15 cellular contexts compared by ENCODE assay signal in the genomic region with DNA sequence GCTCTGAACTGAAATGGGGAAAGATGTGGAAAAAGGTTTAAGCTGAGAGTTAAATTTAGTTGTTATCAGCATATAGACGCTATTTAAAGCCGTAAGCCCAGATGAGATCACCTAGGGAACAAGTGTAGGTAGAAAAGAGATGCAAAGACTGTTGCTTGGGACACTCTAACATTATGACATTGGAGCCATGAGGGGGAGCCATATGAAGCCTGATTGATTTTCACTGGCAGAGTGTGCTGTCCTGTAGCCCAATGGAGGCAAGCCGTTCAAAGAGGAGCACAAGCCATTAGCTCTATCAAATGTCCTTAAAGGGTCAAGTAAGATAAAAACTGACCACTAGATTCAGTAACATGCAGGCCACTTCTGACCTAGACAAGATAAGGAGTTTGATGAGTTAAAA.
"Had no signal": no experiment of that assay in that cellular context is flagged by ENCODE, and none has a peak within 500 bp of the region (broad histone marks: within the 10 kb centered on the region; RNA-seq: fewer than 3 reads in every experiment).

No MANE protein-coding gene starts in this region.

- DNase-seq: activated CD4-positive, alpha-beta T cell treated with anti-CD3 and anti-CD28 coated beads, Interleukin-2, amount 10 ng/mL, durations not matched to agents 7 days and 5 days; activated CD8-positive, alpha-beta memory T cell treated with anti-CD3 and anti-CD28 coated beads, Interleukin-2, amount 50 U/mL, for 48 hours; activated gamma-delta T cell; activated T-cell treated with anti-CD3 and anti-CD28 coated beads, Interleukin-2, amount 50 U/mL, for 72 hours; dorsolateral prefrontal cortex; left lung; mammary epithelial cell; naive thymus-derived CD4-positive, alpha-beta T cell; stimulated activated CD4-positive, alpha-beta T cell treated with anti-CD3 and anti-CD28 coated beads, Interleukin-12 subunit alpha, Interleukin-12 subunit beta, amount 100 ng/mL, for 4 hours; stimulated activated naive B cell treated with anti-CD40 and anti-IgM and Interleukin-4, amounts not matched to agents 10 μg/mL and 1 μg/mL and 100 μg/mL, for 72 hours; thyroid gland had no signal

- H3K27ac ChIP-seq: cardiac muscle cell, dorsolateral prefrontal cortex, left lung, parathyroid adenoma, thyroid gland had no signal

- H3K4me3 Mint-ChIP-seq: activated CD4-positive, alpha-beta T cell treated with anti-CD3 and anti-CD28 coated beads, Interleukin-2, amount 10 ng/mL, durations not matched to agents 7 days and 5 days; activated T-cell treated with anti-CD3 and anti-CD28 coated beads, Interleukin-2, amount 50 U/mL, for 72 hours; naive thymus-derived CD4-positive, alpha-beta T cell; stimulated activated naive B cell treated with anti-CD40 and anti-IgM and Interleukin-4, amounts not matched to agents 10 μg/mL and 1 μg/mL and 100 μg/mL, for 72 hours had no signal

- H3K9me3 Mint-ChIP-seq: activated CD4-positive, alpha-beta T cell treated with anti-CD3 and anti-CD28 coated beads, Interleukin-2, amount 10 ng/mL, durations not matched to agents 7 days and 5 days; activated T-cell treated with anti-CD3 and anti-CD28 coated beads, Interleukin-2, amount 50 U/mL, for 72 hours; stimulated activated naive B cell treated with anti-CD40 and anti-IgM and Interleukin-4, amounts not matched to agents 10 μg/mL and 1 μg/mL and 100 μg/mL, for 72 hours had no signal

- H3K27me3 Mint-ChIP-seq: activated CD4-positive, alpha-beta T cell treated with anti-CD3 and anti-CD28 coated beads, Interleukin-2, amount 10 ng/mL, durations not matched to agents 7 days and 5 days; naive thymus-derived CD4-positive, alpha-beta T cell; stimulated activated naive B cell treated with anti-CD40 and anti-IgM and Interleukin-4, amounts not matched to agents 10 μg/mL and 1 μg/mL and 100 μg/mL, for 72 hours had no signal

- H3K4me1 ChIP-seq: left lung, parathyroid adenoma had no signal

- ATAC-seq: activated naive CD4-positive, alpha-beta T cell treated with anti-CD3 and anti-CD28 coated beads, Interleukin-2, amount 50 U/mL, for 72 hours; activated T-cell treated with anti-CD3 and anti-CD28 coated beads, Interleukin-2, amount 50 U/mL, for 72 hours; left lung; naive thymus-derived CD4-positive, alpha-beta T cell; stimulated activated naive B cell treated with anti-CD40 and anti-IgM and Interleukin-4, amounts not matched to agents 10 μg/mL and 1 μg/mL and 100 μg/mL, for 72 hours had no signal

- H3K36me3 ChIP-seq: cardiac muscle cell, left lung, thyroid gland had no signal

- H3K27me3 ChIP-seq: cardiac muscle cell, dorsolateral prefrontal cortex, left lung, thyroid gland had no signal

- H3K9ac ChIP-seq: parathyroid adenoma had no signal

- H3K4me1 Mint-ChIP-seq: activated CD4-positive, alpha-beta T cell treated with anti-CD3 and anti-CD28 coated beads, Interleukin-2, amount 10 ng/mL, durations not matched to agents 7 days and 5 days; naive thymus-derived CD4-positive, alpha-beta T cell; stimulated activated naive B cell treated with anti-CD40 and anti-IgM and Interleukin-4, amounts not matched to agents 10 μg/mL and 1 μg/mL and 100 μg/mL, for 72 hours had no signal

- H3K27ac Mint-ChIP-seq: activated CD4-positive, alpha-beta T cell treated with anti-CD3 and anti-CD28 coated beads, Interleukin-2, amount 10 ng/mL, durations not matched to agents 7 days and 5 days; activated naive CD4-positive, alpha-beta T cell treated with anti-CD3 and anti-CD28 coated beads, Interleukin-2, amount 50 U/mL, for 72 hours; activated T-cell treated with anti-CD3 and anti-CD28 coated beads, Interleukin-2, amount 50 U/mL, for 72 hours; naive thymus-derived CD4-positive, alpha-beta T cell; stimulated activated naive B cell treated with anti-CD40 and anti-IgM and Interleukin-4, amounts not matched to agents 10 μg/mL and 1 μg/mL and 100 μg/mL, for 72 hours had no signal

- H3K9me3 ChIP-seq: left lung, thyroid gland had no signal

- H3K36me3 Mint-ChIP-seq: activated naive CD4-positive, alpha-beta T cell treated with anti-CD3 and anti-CD28 coated beads, Interleukin-2, amount 50 U/mL, for 72 hours; naive thymus-derived CD4-positive, alpha-beta T cell; stimulated activated naive B cell treated with anti-CD40 and anti-IgM and Interleukin-4, amounts not matched to agents 10 μg/mL and 1 μg/mL and 100 μg/mL, for 72 hours had no signal

- FAIRE-seq: islet of Langerhans had no signal

- H2AFZ ChIP-seq: parathyroid adenoma had no signal

- H3K4me3 ChIP-seq: cardiac muscle cell, dorsolateral prefrontal cortex, left lung, thyroid gland had no signal
